In the genomic region with DNA sequence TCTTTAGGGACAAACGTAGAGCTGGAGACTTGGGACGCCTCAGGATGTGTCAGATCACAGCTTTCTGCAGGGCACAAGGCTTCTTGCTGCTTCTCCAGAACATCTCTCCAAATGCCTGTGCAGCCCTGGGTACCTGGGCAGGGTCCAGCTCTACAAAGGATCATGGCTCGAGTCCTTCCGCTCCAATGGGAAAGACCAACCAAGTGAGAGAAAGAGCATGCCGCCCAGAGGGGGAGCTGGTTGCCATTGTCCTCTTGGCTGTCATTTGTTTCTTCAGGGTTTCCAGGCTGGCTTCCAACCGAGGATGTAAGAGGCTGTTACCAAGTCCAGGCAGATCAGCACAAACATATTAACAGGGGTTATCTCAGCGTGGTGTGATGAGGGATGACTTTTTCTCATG, we compare ENCODE assay signal across 16 cellular contexts. TPM values are rescaled to one million over a fixed set of nuclear protein-coding genes. Genes with fewer than 3 reads are reported as not detected.
"Had no signal": no experiment of that assay in that cellular context is flagged by ENCODE, and none has a peak within 500 bp of the region (broad histone marks: within the 10 kb centered on the region; RNA-seq: fewer than 3 reads in every experiment).

No MANE protein-coding gene starts in this region.

- H3K4me3 ChIP-seq: adrenal gland, lung, ovary, stomach, tibial artery, uterus had no signal

- H3K4me1 Mint-ChIP-seq: activated B cell treated with CpG ODN at 0.5 μM for 24 hours; activated T-helper 17 cell treated with anti-CD3 and anti-CD28 coated beads, Interleukin-2, amount 50 U/mL, for 72 hours had no signal

- ATAC-seq: activated T-helper 17 cell treated with anti-CD3 and anti-CD28 coated beads, Interleukin-2, amount 50 U/mL, for 72 hours had no signal

- H3K27ac ChIP-seq: adrenal gland, ovary, stomach, tibial artery, uterus had no signal

- H3K4me1 ChIP-seq: adrenal gland, tibial artery, uterus had no signal

- H3K36me3 ChIP-seq: adrenal gland, ovary, stomach, tibial artery, uterus had no signal

- H3K27ac Mint-ChIP-seq: activated B cell treated with CpG ODN at 0.5 μM for 24 hours; activated CD4-positive, alpha-beta T cell treated with anti-CD3 and anti-CD28 coated beads, Interleukin-2, amount 10 ng/mL, durations not matched to agents 24 days and 14 days; activated naive CD4-positive, alpha-beta T cell treated with anti-CD3 and anti-CD28 coated beads for 36 hours; activated T-helper 17 cell treated with anti-CD3 and anti-CD28 coated beads, Interleukin-2, amount 50 U/mL, for 72 hours had no signal

- H3K9me3 Mint-ChIP-seq: activated T-helper 17 cell treated with anti-CD3 and anti-CD28 coated beads, Interleukin-2, amount 50 U/mL, for 72 hours had no signal

- H3K9me3 ChIP-seq: adrenal gland, uterus had no signal

- DNase-seq: activated B cell treated with CpG ODN at 0.5 μM for 24 hours; activated CD4-positive, alpha-beta T cell treated with anti-CD3 and anti-CD28 coated beads, Interleukin-2, amount 10 ng/mL, durations not matched to agents 24 days and 14 days; activated naive CD4-positive, alpha-beta T cell treated with anti-CD3 and anti-CD28 coated beads for 36 hours; adrenal gland; dermis blood vessel endothelial cell; ovary; stimulated activated CD4-positive, alpha-beta T cell treated with anti-CD3 and anti-CD28 coated beads, Interleukin-15, amount 100 ng/mL, for 24 hours; stimulated activated CD4-positive, alpha-beta T cell treated with anti-CD3 and anti-CD28 coated beads, Interleukin-4, amount 100 ng/mL, for 24 hours; stomach; T-helper 1 cell; tibial artery; uterus had no signal

- H3K27me3 ChIP-seq: ovary, uterus had no signal

- H3K4me3 Mint-ChIP-seq: activated B cell treated with CpG ODN at 0.5 μM for 24 hours; activated CD4-positive, alpha-beta T cell treated with anti-CD3 and anti-CD28 coated beads, Interleukin-2, amount 10 ng/mL, durations not matched to agents 24 days and 14 days; activated naive CD4-positive, alpha-beta T cell treated with anti-CD3 and anti-CD28 coated beads for 36 hours; activated T-helper 17 cell treated with anti-CD3 and anti-CD28 coated beads, Interleukin-2, amount 50 U/mL, for 72 hours had no signal

RNA-seq across cellular contexts. Expression of gene LEP, which starts 5.6 kb away (rescaled TPM):
- total RNA-seq: activated B cell treated with CpG ODN at 0.5 μM for 24 hours; activated CD4-positive, alpha-beta T cell treated with anti-CD3 and anti-CD28 coated beads, Interleukin-2, amount 10 ng/mL, durations not matched to agents 24 days and 14 days; activated naive CD4-positive, alpha-beta T cell treated with anti-CD3 and anti-CD28 coated beads for 36 hours; activated T-helper 17 cell treated with anti-CD3 and anti-CD28 coated beads, Interleukin-2, amount 50 U/mL, for 72 hours; dermis blood vessel endothelial cell; glomerular endothelial cell; stomach; uterus had no signal
- polyA plus RNA-seq: neural cell had no signal
